ENCODE assay signal across 12 cellular contexts in the genomic region with DNA sequence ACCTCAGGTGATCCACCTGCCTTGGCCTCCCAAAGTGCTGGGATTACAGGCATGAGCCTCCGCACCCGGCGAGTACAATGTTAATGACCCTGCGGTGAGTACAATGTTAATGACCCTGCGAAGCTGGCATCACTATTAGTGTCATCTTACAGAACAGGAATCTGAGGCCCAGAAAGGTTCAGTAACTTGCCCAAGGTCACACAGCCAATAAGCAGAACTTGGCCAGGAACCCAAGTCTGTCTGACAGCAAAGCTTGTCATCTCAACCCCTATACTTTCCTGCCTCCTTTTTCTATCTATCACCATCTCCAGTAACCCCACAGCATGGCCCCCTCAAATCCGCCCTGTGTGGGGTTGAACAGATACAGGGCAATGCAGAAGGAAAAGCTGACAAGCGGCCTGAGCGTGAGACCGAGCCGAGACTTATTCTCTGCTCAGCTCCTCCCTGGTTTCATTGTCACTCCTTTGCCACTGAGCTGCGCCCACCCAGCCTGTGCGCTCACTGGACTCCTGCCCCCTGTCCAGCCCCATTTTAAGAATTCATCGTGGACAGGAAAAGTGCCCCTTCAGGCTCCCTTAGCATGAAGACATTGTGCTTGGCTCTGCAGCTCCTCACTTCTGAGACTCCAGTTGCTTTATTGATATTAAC. TPM values are rescaled to one million over a fixed set of nuclear protein-coding genes. Genes with fewer than 3 reads are reported as not detected.
"Had no signal": no experiment of that assay in that cellular context is flagged by ENCODE, and none has a peak within 500 bp of the region (broad histone marks: within the 10 kb centered on the region; RNA-seq: fewer than 3 reads in every experiment).

No MANE protein-coding gene starts in this region.

- H3K4me3 Mint-ChIP-seq: activated CD4-positive, alpha-beta T cell treated with anti-CD3 and anti-CD28 coated beads, Interleukin-2, amount 10 ng/mL, durations not matched to agents 7 days and 5 days; activated naive CD8-positive, alpha-beta T cell had no signal

- DNase-seq: activated CD4-positive, alpha-beta T cell treated with anti-CD3 and anti-CD28 coated beads, Interleukin-2, amount 10 ng/mL, durations not matched to agents 7 days and 5 days; activated CD8-positive, alpha-beta memory T cell treated with anti-CD3 and anti-CD28 coated beads, Interleukin-2, amount 50 U/mL, for 48 hours; activated gamma-delta T cell treated with Interleukin-2 at 50 U/mL for 16 hours; amniotic stem cell; islet precursor cell; stimulated activated naive CD8-positive, alpha-beta T cell treated with anti-CD3 and anti-CD28 coated beads, Interleukin-15, Interleukin-2, amounts not matched to agents 100 U/mL and 50 U/mL, for 24 hours; transverse colon had no signal

- ATAC-seq: stimulated activated naive CD8-positive, alpha-beta T cell treated with anti-CD3 and anti-CD28 coated beads, Interleukin-15, Interleukin-2, amounts not matched to agents 100 U/mL and 50 U/mL, for 24 hours had no signal

- H3K36me3 Mint-ChIP-seq: activated naive CD8-positive, alpha-beta T cell had no signal

- H3K27ac Mint-ChIP-seq: activated CD4-positive, alpha-beta T cell treated with anti-CD3 and anti-CD28 coated beads, Interleukin-2, amount 10 ng/mL, durations not matched to agents 7 days and 5 days; activated naive CD8-positive, alpha-beta T cell had no signal

- H3K9me3 Mint-ChIP-seq: activated CD4-positive, alpha-beta T cell treated with anti-CD3 and anti-CD28 coated beads, Interleukin-2, amount 10 ng/mL, durations not matched to agents 7 days and 5 days had no signal

RNA-seq across cellular contexts. Expression of a gene that starts 58.0 kb away (rescaled TPM):
- total RNA-seq: activated CD4-positive, alpha-beta T cell treated with anti-CD3 and anti-CD28 coated beads, Interleukin-2, amount 10 ng/mL, durations not matched to agents 7 days and 5 days; esophagus muscularis mucosa; hepatocyte; lung microvascular endothelial cell; right atrium auricular region; transverse colon had no signal
